Comparison of ENCODE assay signal across 8 cellular contexts in the genomic region with DNA sequence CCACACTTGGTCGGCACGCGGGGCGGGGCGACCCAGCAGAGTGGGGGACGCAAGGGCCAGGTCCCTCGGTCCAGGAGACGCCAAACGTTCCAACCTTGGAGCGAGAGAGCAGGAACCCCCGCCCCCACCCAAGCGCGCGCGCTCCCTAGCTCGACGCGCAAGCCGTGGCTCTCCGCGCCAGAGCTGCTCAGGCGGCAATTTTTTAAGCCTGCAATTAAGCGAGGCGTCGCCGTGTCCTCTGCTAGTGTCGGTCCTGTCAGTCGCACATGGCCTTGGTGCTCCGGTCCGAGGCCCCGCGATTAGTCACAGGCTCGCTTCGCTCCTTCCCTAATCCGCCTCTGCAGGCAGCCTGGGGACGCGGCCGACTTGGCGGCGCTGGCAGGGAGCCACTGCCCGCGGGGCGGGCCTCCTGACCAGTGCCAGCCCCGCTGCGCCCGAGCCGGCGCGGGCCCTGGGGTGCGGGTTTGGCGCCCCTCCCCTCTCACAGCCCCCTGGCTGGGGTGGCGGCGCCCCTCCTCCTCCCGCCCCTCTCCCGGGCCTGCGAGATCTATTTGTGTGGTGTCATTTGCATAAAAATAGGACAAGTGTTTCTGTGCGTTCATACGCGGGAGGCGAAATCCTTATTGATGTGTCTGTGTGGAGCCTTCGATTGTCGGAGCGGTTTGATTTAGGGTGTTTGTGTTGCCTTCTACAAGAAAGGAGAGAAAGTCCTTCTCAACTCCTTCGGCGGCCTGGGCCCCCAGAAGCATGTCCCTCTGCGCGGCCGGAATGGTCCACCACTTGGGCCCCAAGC. TPM values are rescaled to one million over a fixed set of nuclear protein-coding genes. Genes with fewer than 3 reads are reported as not detected.
A peak's percentile ranks its signal among the peaks of the same experiment; 100 is the strongest.
DNase-seq lines count a peak whose midpoint lies in the region; ATAC-seq, FAIRE-seq and TF ChIP-seq lines count a peak whose summit lies in the region.

No MANE protein-coding gene starts in this region.

- no peaks in the 10 kb centered on the region for H3K9me3 ChIP-seq in kidney (ENCODE audit: control insufficient read depth in 1 of 2, low read length in 2 of 2)

- H3K27ac ChIP-seq in kidney (ENCODE audit: low read depth in 2 of 2, low read length in 2 of 2): peak overlapping the region; percentile 87 to 91

- TF ChIP-seq CTCF in kidney (IDR thresholded peaks at IDR 0.05; ENCODE audit: borderline replicate concordance, extremely low read depth, insufficient read depth) (no peak), omental fat pad (IDR thresholded peaks at IDR 0.05) (no peak)

- peaks cover 0 to 5% of the 10 kb centered on the region in 2 donors for H3K4me1 ChIP-seq in kidney (ENCODE audit: control insufficient read depth in 1 of 2, insufficient read depth in 1 of 2, low read depth in 1 of 2, low read length in 2 of 2)

- peak overlapping the region; percentile 10 to 62 for H3K4me3 ChIP-seq in kidney (ENCODE audit: low read length in 2 of 2)

- H3K27ac Mint-ChIP-seq in stimulated activated memory B cell treated with anti-CD40 and anti-IgM and Interleukin-4, amounts not matched to agents 10 μg/mL and 1 μg/mL and 100 μg/mL, for 72 hours: peak overlapping the region; percentile 89

- no peaks in the 10 kb centered on the region for H3K9me3 Mint-ChIP-seq in stimulated activated memory B cell treated with anti-CD40 and anti-IgM and Interleukin-4, amounts not matched to agents 10 μg/mL and 1 μg/mL and 100 μg/mL, for 72 hours

- H3K36me3 ChIP-seq in kidney (ENCODE audit: control insufficient read depth in 1 of 2, insufficient read depth in 2 of 2, low read length in 2 of 2): no peaks in the 10 kb centered on the region

- DNase-seq in NCI-H2196 (lab: John Stamatoyannopoulos, UW; ENCODE audit: unreplicated experiment) (peak; percentile 63), NCI-H2196 treated with DMSO at 0.1 percent for 48 hours (lab: John Stamatoyannopoulos, UW; ENCODE audit: unreplicated experiment) (no peak), NCI-H2171 treated with DMSO at 0.1 percent for 48 hours (lab: John Stamatoyannopoulos, UW) (peak; percentile 49), astrocyte of the hippocampus (ENCODE audit: low read depth, low spot score) (peak; percentile 61), kidney (peak; percentile 93), T1000 (lab: John Stamatoyannopoulos, UW) (no peak), omental fat pad (ENCODE audit: low spot score) (no peak)

- H3K27me3 Mint-ChIP-seq in stimulated activated memory B cell treated with anti-CD40 and anti-IgM and Interleukin-4, amounts not matched to agents 10 μg/mL and 1 μg/mL and 100 μg/mL, for 72 hours: no peaks in the 10 kb centered on the region

- H3K36me3 Mint-ChIP-seq in stimulated activated memory B cell treated with anti-CD40 and anti-IgM and Interleukin-4, amounts not matched to agents 10 μg/mL and 1 μg/mL and 100 μg/mL, for 72 hours: no peaks in the 10 kb centered on the region

- FAIRE-seq in kidney (lab: Jason Lieb, UNC): no peak

- no peak for ATAC-seq in stimulated activated memory B cell treated with anti-CD40 and anti-IgM and Interleukin-4, amounts not matched to agents 10 μg/mL and 1 μg/mL and 100 μg/mL, for 72 hours
- ATAC-seq in omental fat pad (ENCODE audit: low FRiP score): no peak

- intact Hi-C loops in kidney (cut with DNase I): no loop called here

- no peak overlapping the region for H3K9ac ChIP-seq in kidney (ENCODE audit: low read length in 2 of 2)

- H3K4me3 Mint-ChIP-seq in stimulated activated memory B cell treated with anti-CD40 and anti-IgM and Interleukin-4, amounts not matched to agents 10 μg/mL and 1 μg/mL and 100 μg/mL, for 72 hours: peak overlapping the region; percentile 84

- H3K4me1 Mint-ChIP-seq in stimulated activated memory B cell treated with anti-CD40 and anti-IgM and Interleukin-4, amounts not matched to agents 10 μg/mL and 1 μg/mL and 100 μg/mL, for 72 hours: peaks cover 11% of the 10 kb centered on the region

RNA-seq across cellular contexts. Expression of a gene that starts 9.7 kb away (rescaled TPM):
- total RNA-seq in kidney (33.9 TPM), omental fat pad (10 to 100 TPM; 12.8 to 28.8 (median 18.6) TPM)
- polyA plus RNA-seq in kidney (ENCODE audit: insufficient read depth, low read depth, low replicate concordance): 7.7 TPM

Comparison
In these comparisons a context has a peak if more than half of its experiments do, and no peak if none do; other contexts are left out.
1. DNase-seq: peak in NCI-H2196 (single experiment), NCI-H2171 treated with DMSO at 0.1 percent for 48 hours (single experiment), astrocyte of the hippocampus (single experiment) and kidney (single experiment); none in NCI-H2196 treated with DMSO at 0.1 percent for 48 hours (single experiment), T1000 (single experiment) and omental fat pad (single experiment).